ENCODE assay signal across 8 cellular contexts in the genomic region with DNA sequence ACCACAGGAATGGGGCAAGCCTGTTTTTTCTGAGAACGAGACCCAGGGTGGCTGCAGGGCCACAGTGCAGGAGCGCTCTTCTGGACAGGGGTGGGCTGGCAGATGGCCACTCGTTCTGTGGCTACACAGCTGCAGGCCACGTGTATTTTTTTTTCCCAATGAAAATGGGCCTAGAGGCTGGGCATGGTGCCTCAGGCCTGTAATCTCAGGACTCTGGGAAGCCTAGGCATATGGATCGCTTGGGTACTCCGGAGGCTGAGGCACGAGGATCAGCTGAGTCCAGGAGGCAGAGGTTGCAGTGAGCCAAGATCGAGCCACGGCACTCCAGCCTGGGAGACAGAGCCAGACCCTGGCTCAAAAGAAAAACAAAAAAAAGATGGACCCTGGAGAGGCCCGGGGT. TPM values are rescaled to one million over a fixed set of nuclear protein-coding genes. Genes with fewer than 3 reads are reported as not detected.
DNase-seq lines count a peak whose midpoint lies in the region; ATAC-seq, FAIRE-seq and TF ChIP-seq lines count a peak whose summit lies in the region.

No MANE protein-coding gene starts in this region.

- DNase-seq in BE2C = no peak
- DNase-seq in bronchial epithelial cell (ENCODE audit: low read depth) = no peak
- DNase-seq in naive thymus-derived CD4-positive, alpha-beta T cell = no peak
- no peak for DNase-seq in activated effector memory CD4-positive, alpha-beta T cell treated with anti-CD3 and anti-CD28 coated beads, Interleukin-2, amount 50 U/mL, for 16 hours
- DNase-seq in KG1 (lab: John Stamatoyannopoulos, UW) = no peak

- H3K27ac Mint-ChIP-seq in naive thymus-derived CD4-positive, alpha-beta T cell = peak overlapping the region in 6 of 9 donors; percentile 52 to 73 (median 64)

- H3K36me3 Mint-ChIP-seq in naive thymus-derived CD4-positive, alpha-beta T cell = peaks cover 0 to 11% (median 8%) of the 10 kb centered on the region in 5 donors

- CTCF ChIA-PET in naive thymus-derived CD4-positive, alpha-beta T cell (lab: Charles Lee) = interaction anchor here (0.7 to 1.1 kb wide), 4 partner anchors 13 to 1329 kb away, joined by 3 to 5 read pairs (median 3); a partner anchor contains a TSS

- H3K9me3 Mint-ChIP-seq in naive thymus-derived CD4-positive, alpha-beta T cell = no peaks in the 10 kb centered on the region

- no peak for TF ChIP-seq POLR2A in GM18505 (IDR thresholded peaks at IDR 0.05; ENCODE audit: borderline replicate concordance, extremely low read depth, insufficient read depth, insufficient read length)

- TF ChIP-seq CTCF in BE2C (IDR thresholded peaks at IDR 0.05; ENCODE audit: low read depth, low read length) (no peak), bronchial epithelial cell (IDR thresholded peaks at IDR 0.05; ENCODE audit: insufficient read depth, low read length, severe bottlenecking) (no peak)

- H3K4me1 ChIP-seq in BE2C = no peaks in the 10 kb centered on the region
- H3K4me1 ChIP-seq in naive thymus-derived CD4-positive, alpha-beta T cell (ENCODE audit: control insufficient read depth in 2 of 2, insufficient read depth in 2 of 2, low read length in 2 of 2) = peaks cover 5% of the 10 kb centered on the region in 2 donors

- no peaks in the 10 kb centered on the region for H3K27me3 Mint-ChIP-seq in naive thymus-derived CD4-positive, alpha-beta T cell

- peak overlapping the region; percentile 34 to 85 (median 71) for H3K4me3 Mint-ChIP-seq in naive thymus-derived CD4-positive, alpha-beta T cell

- H3K4me1 Mint-ChIP-seq in naive thymus-derived CD4-positive, alpha-beta T cell = peaks cover 0 to 58% (median 33%) of the 10 kb centered on the region in 7 donors

- no peaks in the 10 kb centered on the region for H3K36me3 ChIP-seq in BE2C
- peaks cover 1% of the 10 kb centered on the region for H3K36me3 ChIP-seq in bronchial epithelial cell (ENCODE audit: control insufficient read depth, insufficient read depth, low read length)
- H3K36me3 ChIP-seq in naive thymus-derived CD4-positive, alpha-beta T cell (ENCODE audit: control insufficient read depth in 2 of 3, insufficient read depth in 3 of 3, low read length in 3 of 3) = peaks cover 0 to 59% (median 6%) of the 10 kb centered on the region in 3 experiments

- FAIRE-seq in bronchial epithelial cell (lab: Jason Lieb, UNC) = no peak

- peak overlapping the region; percentile 54 for H3K27ac ChIP-seq in naive thymus-derived CD4-positive, alpha-beta T cell (ENCODE audit: low read depth, low read length)

- intact Hi-C loops in naive thymus-derived CD4-positive, alpha-beta T cell (cut with micrococcal nuclease) = loop anchor here (1.0 to 5.0 kb wide), 3 partner anchors 28 to 56 kb away; a partner anchor contains a TSS

- POLR2A ChIA-PET in naive thymus-derived CD4-positive, alpha-beta T cell (lab: Charles Lee) = interaction anchor here (0.6 to 2.2 kb wide), 6 partner anchors 10 to 1656 kb away, joined by 3 to 8 read pairs (median 4); a partner anchor contains a TSS

- peak; percentile 10 for ATAC-seq in HG02852 (IDR thresholded peaks at IDR 0.05; ENCODE audit: unreplicated experiment)
- ATAC-seq in naive thymus-derived CD4-positive, alpha-beta T cell = no peak
- ATAC-seq in GM18505 (IDR thresholded peaks at IDR 0.05; ENCODE audit: unreplicated experiment) = no peak
- no peak for ATAC-seq in GM19035 (IDR thresholded peaks at IDR 0.05; ENCODE audit: unreplicated experiment)

- H3K9me3 ChIP-seq in BE2C = no peaks in the 10 kb centered on the region
- no peaks in the 10 kb centered on the region for H3K9me3 ChIP-seq in naive thymus-derived CD4-positive, alpha-beta T cell (ENCODE audit: control insufficient read depth in 2 of 3, low read length in 3 of 3)

- H3K27me3 ChIP-seq in BE2C (no peaks in the 10 kb centered on the region), bronchial epithelial cell (ENCODE audit: control insufficient read depth, insufficient read depth, low read length) (no peaks in the 10 kb centered on the region)
- no peaks in the 10 kb centered on the region for H3K27me3 ChIP-seq in naive thymus-derived CD4-positive, alpha-beta T cell (ENCODE audit: control insufficient read depth in 2 of 2, insufficient read depth in 2 of 2, low read length in 2 of 2)

- H3K4me3 ChIP-seq in BE2C (ENCODE audit: low read depth, low read length) (peak overlapping the region; percentile 75), bronchial epithelial cell (ENCODE audit: low read depth, low read length) (peak overlapping the region; percentile 50)
- no peak overlapping the region for H3K4me3 ChIP-seq in naive thymus-derived CD4-positive, alpha-beta T cell (ENCODE audit: low read length)

RNA-seq across cellular contexts. Expression of a gene that starts 6.8 kb away (rescaled TPM):
- polyA plus RNA-seq in BE2C (2012; ENCODE audit: insufficient read depth, insufficient read length, low read depth) = 38.3 TPM
- total RNA-seq in bronchial epithelial cell = 2.4 and 3.2 TPM in 2 replicates
- total RNA-seq in naive thymus-derived CD4-positive, alpha-beta T cell = 100 to 1,000 TPM in 2 of 5 experiments, 10 to 100 TPM in 3; 42.9 to 152 (median 98.5) TPM
- polyA plus RNA-seq in naive thymus-derived CD4-positive, alpha-beta T cell = 10 to 100 TPM in 1 of 2 donors, 1 to 10 TPM in 1; 4.0 to 10.6 TPM

RNA-seq across cellular contexts. Expression of a gene that starts 12.8 kb away (rescaled TPM):
- polyA plus RNA-seq in BE2C (2012; ENCODE audit: insufficient read depth, insufficient read length, low read depth) = 243 TPM
- total RNA-seq in bronchial epithelial cell = 28.4 and 30.1 TPM in 2 replicates
- 10 to 100 TPM in 2 of 5 experiments, 1 to 10 TPM in 3; 7.8 to 11.9 (median 9.7) TPM for total RNA-seq in naive thymus-derived CD4-positive, alpha-beta T cell
- 10 to 100 TPM; 37.3 to 45.2 TPM for polyA plus RNA-seq in naive thymus-derived CD4-positive, alpha-beta T cell

RNA-seq across cellular contexts. Expression of a gene that starts 23.1 kb away (rescaled TPM):
- polyA plus RNA-seq in BE2C (2012; ENCODE audit: insufficient read depth, insufficient read length, low read depth) = not detected
- not detected in 2 replicates for total RNA-seq in bronchial epithelial cell
- 1 to 10 TPM in 2 of 5 experiments, under 1 TPM in 2, not detected in 1; 0.77 to 3.4 (median 1.7) TPM for total RNA-seq in naive thymus-derived CD4-positive, alpha-beta T cell
- not detected for polyA plus RNA-seq in naive thymus-derived CD4-positive, alpha-beta T cell

RNA-seq across cellular contexts. Expression of a gene that starts 36.6 kb away (rescaled TPM):
- 1.4 TPM for polyA plus RNA-seq in BE2C (2012; ENCODE audit: insufficient read depth, insufficient read length, low read depth)
- total RNA-seq in bronchial epithelial cell = under 0.01 and 0.51 TPM in 2 replicates
- 10 to 100 TPM in 2 of 5 experiments, 1 to 10 TPM in 3; 3.6 to 19.1 (median 8.9) TPM for total RNA-seq in naive thymus-derived CD4-positive, alpha-beta T cell
- polyA plus RNA-seq in naive thymus-derived CD4-positive, alpha-beta T cell = not detected

RNA-seq across cellular contexts. Expression of a gene that starts 56.0 kb away (rescaled TPM):
- 61.1 TPM for polyA plus RNA-seq in BE2C (2012; ENCODE audit: insufficient read depth, insufficient read length, low read depth)
- total RNA-seq in bronchial epithelial cell = 26.9 and 30.0 TPM in 2 replicates
- 10 to 100 TPM; 37.9 to 57.7 (median 48.6) TPM for total RNA-seq in naive thymus-derived CD4-positive, alpha-beta T cell
- polyA plus RNA-seq in naive thymus-derived CD4-positive, alpha-beta T cell = 10 to 100 TPM; 48.2 to 51.3 TPM

Comparison
In these comparisons a context has a peak if more than half of its experiments do, and no peak if none do; other contexts are left out.
1. RNA of a gene that starts 6.8 kb away (total RNA-seq): 42.9 to 152 TPM in naive thymus-derived CD4-positive, alpha-beta T cell; 2.4 to 3.2 TPM in bronchial epithelial cell; every median in the first group is over 10 times any median in the second.